Comparison of ENCODE assay signal across 19 cellular contexts in the genomic region with DNA sequence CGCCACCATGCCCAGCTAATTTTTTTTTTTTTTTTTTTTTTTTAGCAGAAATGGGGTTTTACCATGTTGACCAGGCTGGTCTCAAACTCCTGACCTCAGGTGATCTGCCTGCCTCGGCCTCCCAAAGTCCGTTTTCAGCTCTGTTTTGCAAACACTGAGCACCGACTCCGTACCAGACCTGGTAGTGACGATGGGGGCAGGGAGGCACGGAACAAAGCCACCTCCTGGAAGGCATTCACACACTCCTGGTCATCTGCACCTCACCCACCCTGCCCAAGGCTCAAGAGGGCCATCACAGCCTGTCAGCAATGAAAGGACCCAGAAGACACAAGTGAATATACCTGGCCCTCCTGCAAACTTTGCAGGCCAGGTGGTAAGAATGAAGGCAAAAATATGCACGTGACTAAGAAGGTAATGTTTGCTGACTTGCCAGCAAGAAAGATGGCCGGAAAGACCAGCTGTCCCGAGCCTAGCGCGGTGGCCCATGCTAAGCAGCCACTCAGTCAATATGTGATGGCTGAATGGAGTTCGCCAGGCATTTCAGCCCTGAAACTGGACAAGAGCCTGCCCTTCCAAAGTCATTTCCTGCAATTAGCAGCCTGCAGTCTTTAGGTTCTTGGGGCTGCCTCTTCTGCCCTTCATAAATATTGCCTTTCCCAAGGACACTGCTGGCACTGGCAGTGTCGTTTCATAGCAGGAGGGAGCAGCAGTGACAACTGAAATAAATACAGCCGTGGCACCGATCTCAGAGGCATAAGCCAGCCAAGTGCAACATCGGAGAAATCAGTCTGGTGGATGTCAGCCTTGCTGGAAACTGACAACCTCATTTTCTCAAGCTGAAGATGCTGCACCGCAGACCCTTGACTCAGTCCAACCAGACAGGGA. TPM values are rescaled to one million over a fixed set of nuclear protein-coding genes. Genes with fewer than 3 reads are reported as not detected.
A peak's percentile ranks its signal among the peaks of the same experiment; 100 is the strongest.
DNase-seq lines count a peak whose midpoint lies in the region; ATAC-seq and TF ChIP-seq lines count a peak whose summit lies in the region.
"Had no signal": no experiment of that assay in that cellular context is flagged by ENCODE, and none has a peak within 500 bp of the region (broad histone marks: within the 10 kb centered on the region; RNA-seq: fewer than 3 reads in every experiment).

No MANE protein-coding gene starts in this region.

- DNase-seq in Right ventricle myocardium superior, result no peak
- DNase-seq in heart right ventricle, result no peak
- peak; percentile 39 for DNase-seq in NCI-H69 (lab: John Stamatoyannopoulos, UW)
- DNase-seq in cerebellum (ENCODE audit: low spot score), result peak; percentile 12
- no peak for DNase-seq in NCI-H2227 treated with DMSO at 0.1 percent for 48 hours (lab: John Stamatoyannopoulos, UW)
- no peak for DNase-seq in SK-N-DZ (ENCODE audit: low spot score)
- DNase-seq in D341Med (ENCODE audit: low spot score), result no peak
- DNase-seq in neuronal stem cell (ENCODE audit: low spot score), result no peak
- DNase-seq: DMS153, GM23248, HFFc6, NCI-H1048, NCI-H187, NCI-H2171, NCI-H446 treated with DMSO at 0.1 percent for 48 hours, NCI-H748 treated with DMSO at 0.1 percent for 48 hours, SK-N-SH, T-helper 1 cell had no signal

- no peak overlapping the region for H4K8ac ChIP-seq in neuronal stem cell (ENCODE audit: low read depth, low read length)

- ATAC-seq in Right ventricle myocardium superior (ENCODE audit: poor library complexity) (peak; percentile 28), heart right ventricle (no peak)

- no peak overlapping the region for H3K4me3 ChIP-seq in heart right ventricle
- H3K4me3 ChIP-seq in neuronal stem cell (ENCODE audit: low read length in 2 of 2), result peak overlapping the region in 1 of 2 donors; percentile 42
- H3K4me3 ChIP-seq: BLaER1, GM23248 had no signal

- H2BK5ac ChIP-seq in neuronal stem cell (ENCODE audit: low read length), result no peak overlapping the region

- H3K23ac ChIP-seq in neuronal stem cell (ENCODE audit: low read depth, low read length, poor library complexity), result no peak overlapping the region

- TF ChIP-seq CTCF in heart right ventricle (IDR thresholded peaks at IDR 0.05), result no peak

- WGBS in heart right ventricle, 2 donors, result 82 to 84% methylated on average over 18 of the region's 18 CpGs
- no CpG with 5 or more reads among the region's 18 CpGs for WGBS in neuronal stem cell (ENCODE audit: extremely low coverage in 2 of 2, insufficient read length in 2 of 2, insufficient replicate concordance in 1 of 2), 2 donors

- H3K4ac ChIP-seq in neuronal stem cell (ENCODE audit: low read length), result no peak overlapping the region

- no peak overlapping the region for H2BK15ac ChIP-seq in neuronal stem cell (ENCODE audit: low read length)

- H3K18ac ChIP-seq in neuronal stem cell (ENCODE audit: low read length), result no peak overlapping the region

- no peak overlapping the region for H3K14ac ChIP-seq in neuronal stem cell (ENCODE audit: low read length)

- no peak overlapping the region for H3K27ac ChIP-seq in heart right ventricle
- no peak overlapping the region for H3K27ac ChIP-seq in neuronal stem cell (replicated peaks; ENCODE audit: low read length)
- H3K27ac ChIP-seq: BLaER1, GM23248 had no signal

- H3K4me1 ChIP-seq in heart right ventricle (no peaks in the 10 kb centered on the region), neuronal stem cell (ENCODE audit: control insufficient read depth in 2 of 2, insufficient read depth in 1 of 2, low read depth in 1 of 2, low read length in 2 of 2) (peaks cover 0 to 16% of the 10 kb centered on the region in 2 donors)

- H3K36me3 ChIP-seq in heart right ventricle (peaks cover 0 to 48% (median 3%) of the 10 kb centered on the region in 9 donors), neuronal stem cell (replicated peaks in 1 of 2; ENCODE audit: control insufficient read depth in 2 of 2, insufficient read depth in 2 of 2, low read length in 2 of 2) (peaks cover 3 to 48% of the 10 kb centered on the region in 2 donors)

- intact Hi-C loops in Right ventricle myocardium superior (cut with DNase I), result no loop called here
- intact Hi-C loops in heart right ventricle (cut with DNase I), result no loop called here

- H3K9me3 ChIP-seq in heart right ventricle, result no peaks in the 10 kb centered on the region
- H3K9me3 ChIP-seq in neuronal stem cell (replicated peaks in 1 of 2; ENCODE audit: control insufficient read depth in 2 of 2, insufficient read depth in 1 of 2, low read depth in 1 of 2, low read length in 2 of 2), result no peaks in the 10 kb centered on the region
- H3K9me3 ChIP-seq: BLaER1, SK-N-SH had no signal

- H4K91ac ChIP-seq in neuronal stem cell (ENCODE audit: low read depth, low read length, poor library complexity), result no peak overlapping the region

- no peak overlapping the region for H3K9ac ChIP-seq in neuronal stem cell (ENCODE audit: low read depth, low read length, poor library complexity)
- H3K9ac ChIP-seq: BLaER1, GM23248, SK-N-SH had no signal

- H2AK5ac ChIP-seq in neuronal stem cell (ENCODE audit: low read depth, low read length), result no peak overlapping the region

- H3K27me3 ChIP-seq in heart right ventricle (peaks cover 0 to 18% (median 0%) of the 10 kb centered on the region in 7 donors), neuronal stem cell (ENCODE audit: control insufficient read depth in 3 of 3, insufficient read depth in 3 of 3, low read depth in 1 of 3, low read length in 3 of 3) (no peaks in the 10 kb centered on the region)
- H3K27me3 ChIP-seq: BLaER1 had no signal

- no peak overlapping the region for H3K4me2 ChIP-seq in neuronal stem cell (ENCODE audit: insufficient read depth, low read length, poor library complexity, severe bottlenecking)
- H3K4me2 ChIP-seq: BLaER1, SK-N-SH had no signal

- H2AFZ ChIP-seq in neuronal stem cell (ENCODE audit: low read length), result no peak overlapping the region
- H2AFZ ChIP-seq: GM23248 had no signal

- H3K79me1 ChIP-seq in neuronal stem cell (ENCODE audit: low read depth, low read length), result no peaks in the 10 kb centered on the region

- H2BK12ac ChIP-seq in neuronal stem cell (ENCODE audit: low read length), result no peak overlapping the region

- no peak overlapping the region for H2BK120ac ChIP-seq in neuronal stem cell (ENCODE audit: low read depth, low read length)

RNA-seq across cellular contexts. Expression of a gene that starts 17.6 kb away (rescaled TPM):
- total RNA-seq in Right ventricle myocardium superior (68.1 TPM), heart right ventricle (10 to 100 TPM; 27.7 to 50.7 (median 43.8) TPM), cerebellum (13.1 TPM)
- 10 to 100 TPM; 38.5 to 41.3 TPM for polyA plus RNA-seq in heart right ventricle
- polyA plus RNA-seq in SK-N-DZ (2014; cell fraction: cytosol; rRNA removed), result 64.6 and 81.1 TPM in 2 replicates
- polyA plus RNA-seq in SK-N-DZ (2014; cell fraction: nucleus; rRNA removed), result 66.7 and 82.8 TPM in 2 replicates
- polyA plus RNA-seq in neuronal stem cell (2013, experiment 1 of 2), result 27.4 TPM
- 27.9 TPM for polyA plus RNA-seq in neuronal stem cell (2013, experiment 2 of 2)

RNA-seq across cellular contexts. Expression of a gene that starts 17.9 kb away (rescaled TPM):
- total RNA-seq in Right ventricle myocardium superior (9.4 TPM), heart right ventricle (10 to 100 TPM in 3 of 10 donors, 1 to 10 TPM in 7; 7.9 to 12.0 (median 9.2) TPM), cerebellum (14.8 TPM)
- 10 to 100 TPM; 11.2 to 18.1 TPM for polyA plus RNA-seq in heart right ventricle
- 35.7 and 38.1 TPM in 2 replicates for polyA plus RNA-seq in SK-N-DZ (2014; cell fraction: cytosol; rRNA removed)
- 55.4 and 61.2 TPM in 2 replicates for polyA plus RNA-seq in SK-N-DZ (2014; cell fraction: nucleus; rRNA removed)
- polyA plus RNA-seq in neuronal stem cell (2013, experiment 1 of 2), result 25.4 TPM
- 26.4 TPM for polyA plus RNA-seq in neuronal stem cell (2013, experiment 2 of 2)

Comparison
In these comparisons a context has a peak if more than half of its experiments do, and no peak if none do; other contexts are left out.
1. DNase-seq: peak in NCI-H69 (single experiment) and cerebellum (single experiment); none in Right ventricle myocardium superior (single experiment), heart right ventricle (0 of 2), NCI-H2227 treated with DMSO at 0.1 percent for 48 hours (single experiment), SK-N-DZ (single experiment), D341Med (single experiment) and neuronal stem cell (single experiment).